Comparison of ENCODE assay signal across 1 cellular context in genomic region chr2:20350753-20351554, GRCh38.
TF ChIP-seq lines count a peak whose summit lies in the region.

TSS of gene PUM2 (minus strand) at chr2:20350844. CDS start at chr2:20327360, 23,484 bp downstream.

TF ChIP-seq in H1, 55 proteins besides CTCF, POLR2A, EP300 and RAD21:
- TF ChIP-seq JUN (IDR thresholded peaks at IDR 0.05; ENCODE audit: low read depth, low read length) (no peak), CBX8 (IDR thresholded peaks at IDR 0.05; ENCODE audit: borderline replicate concordance, low read depth, low read length) (no peak), TAF1 (IDR thresholded peaks at IDR 0.05; ENCODE audit: low read depth, low read length) (0 out of 2 replicates have a peak, but pooled peaks have one; percentile 43), BRCA1 (IDR thresholded peaks at IDR 0.05; ENCODE audit: low read depth, low read length) (no peak), E2F6 (IDR thresholded peaks at IDR 0.05) (peak; percentile 96), EZH2 (IDR thresholded peaks at IDR 0.05; ENCODE audit: low read depth, low read length, severe bottlenecking) (no peak), RFX5 (IDR thresholded peaks at IDR 0.05; ENCODE audit: borderline replicate concordance, low read depth, low read length) (no peak), FOSL1 (IDR thresholded peaks at IDR 0.05; ENCODE audit: insufficient read depth, low read depth, low read length) (no peak), RNF2 (IDR thresholded peaks at IDR 0.05; ENCODE audit: borderline replicate concordance, low read depth, low read length, missing control alignments, poor library complexity, severe bottlenecking) (peak; percentile 40), HDAC2 (IDR thresholded peaks at IDR 0.05; ENCODE audit: borderline replicate concordance in 1 of 2, low read depth in 2 of 2, low read length in 2 of 2) (peak in 1 of 2 experiments; percentile 59; a peak in 2 of 4 replicates), EGR1 (IDR thresholded peaks at IDR 0.05; ENCODE audit: borderline replicate concordance, low read depth, low read length) (peak; percentile 62; the same call in 1 of the 2 replicates), ATF2 (IDR thresholded peaks at IDR 0.05; ENCODE audit: low read length) (no peak), MAX (IDR thresholded peaks at IDR 0.05) (peak; percentile 97), ASH2L (IDR thresholded peaks at IDR 0.05; ENCODE audit: low read length) (peak; percentile 80), CHD7 (IDR thresholded peaks at IDR 0.05; ENCODE audit: insufficient replicate concordance, low read length) (no peak), GTF2F1 (IDR thresholded peaks at IDR 0.05; ENCODE audit: borderline replicate concordance, low read depth, low read length) (peak; percentile 76), ZNF274 (IDR thresholded peaks at IDR 0.05; ENCODE audit: borderline replicate concordance, extremely low read depth, low read length) (no peak), SIN3A (conservative IDR thresholded peaks at IDR 0.05 in 1 of 2, IDR thresholded peaks at IDR 0.05 in 1 of 2; ENCODE audit: low read depth in 1 of 2, low read length in 2 of 2) (peak in 1 of 2 experiments; percentile 47; a peak in 1 of 4 replicates), SP4 (IDR thresholded peaks at IDR 0.05; ENCODE audit: low read length) (0 out of 2 replicates have a peak, but pooled peaks have one; percentile 73), YY1 (IDR thresholded peaks at IDR 0.05; ENCODE audit: low read depth, low read length) (peak; percentile 82), CHD1 (IDR thresholded peaks at IDR 0.05; ENCODE audit: low read depth, low read length) (no peak), KDM4A (IDR thresholded peaks at IDR 0.05; ENCODE audit: low read depth, low read length, severe bottlenecking) (peak; percentile 66), BACH1 (IDR thresholded peaks at IDR 0.05; ENCODE audit: low read length) (peak; percentile 83), NANOG (IDR thresholded peaks at IDR 0.05; ENCODE audit: insufficient read depth, low read depth, low read length, poor library complexity, severe bottlenecking) (peak; percentile 4), TBP (IDR thresholded peaks at IDR 0.05; ENCODE audit: low read depth, low read length) (peak; percentile 70), SAP30 (IDR thresholded peaks at IDR 0.05; ENCODE audit: insufficient read depth, insufficient replicate concordance, low read length) (peak; percentile 63), TAF7 (optimal IDR thresholded peaks at IDR 0.05; ENCODE audit: borderline replicate concordance, low read depth, low read length) (no peak), RBBP5 (IDR thresholded peaks at IDR 0.05; ENCODE audit: borderline replicate concordance, low read depth, low read length) (peak; percentile 89), CREB1 (IDR thresholded peaks at IDR 0.05) (no peak), ATF3 (IDR thresholded peaks at IDR 0.05; ENCODE audit: insufficient read depth, low read depth, low read length) (no peak), GABPA (IDR thresholded peaks at IDR 0.05; ENCODE audit: borderline replicate concordance, insufficient read depth, low read length) (no peak), POLR2AphosphoS5 (IDR thresholded peaks at IDR 0.05; ENCODE audit: low read depth, low read length) (peak; percentile 93), KDM5A (IDR thresholded peaks at IDR 0.05; ENCODE audit: low read length) (no peak), CHD2 (IDR thresholded peaks at IDR 0.05; ENCODE audit: low read length) (peak; percentile 67; the same call in 1 of the 2 replicates), TEAD4 (IDR thresholded peaks at IDR 0.05; ENCODE audit: low read depth, low read length) (peak; percentile 46; the same call in 1 of the 2 replicates), CTBP2 (IDR thresholded peaks at IDR 0.05; ENCODE audit: borderline replicate concordance, insufficient read depth, insufficient read length, low read length) (no peak), NRF1 (IDR thresholded peaks at IDR 0.05; ENCODE audit: low read depth, low read length) (peak; percentile 89), HDAC6 (IDR thresholded peaks at IDR 0.05; ENCODE audit: low read depth, low read length) (no peak), PHF8 (conservative IDR thresholded peaks at IDR 0.05; ENCODE audit: low read depth, low read length) (peak; percentile 51), USF2 (IDR thresholded peaks at IDR 0.05; ENCODE audit: low read length) (peak; percentile 68), RXRA (IDR thresholded peaks at IDR 0.05; ENCODE audit: insufficient read depth, low read depth, low read length) (no peak)
TF ChIP-seq in H1: peak in this region for 23.
